In genomic region chr17:40818343-40818732, GRCh38 we compare ENCODE assay signal across 9 cellular contexts. TPM values are rescaled to one million over a fixed set of nuclear protein-coding genes. Genes with fewer than 3 reads are reported as not detected.
DNase-seq lines count a peak whose midpoint lies in the region; ATAC-seq and TF ChIP-seq lines count a peak whose summit lies in the region.
"Had no signal": no experiment of that assay in that cellular context is flagged by ENCODE, and none has a peak within 500 bp of the region (broad histone marks: within the 10 kb centered on the region; RNA-seq: fewer than 3 reads in every experiment).

No MANE protein-coding gene starts in this region.

- peaks cover 25% of the 10 kb centered on the region for H3K9me3 Mint-ChIP-seq in activated CD4-positive, alpha-beta T cell treated with anti-CD3 and anti-CD28 coated beads, Interleukin-2, amount 10 ng/mL, durations not matched to agents 24 days and 14 days

- H3K4me1 ChIP-seq in thoracic aorta (ENCODE audit: control insufficient read depth in 1 of 2, low read depth in 2 of 2) = peaks cover 8 to 44% of the 10 kb centered on the region in 2 donors

- no peaks in the 10 kb centered on the region for H3K9me3 ChIP-seq in thoracic aorta

- ATAC-seq in thoracic aorta (ENCODE audit: insufficient number of reproducible peaks, low FRiP score, low read depth) (no peak), GM18868 (IDR thresholded peaks at IDR 0.05; ENCODE audit: unreplicated experiment) (no peak)

- TF ChIP-seq CTCF in thoracic aorta (IDR thresholded peaks at IDR 0.05) = no peak

- H3K27me3 Mint-ChIP-seq in activated CD4-positive, alpha-beta T cell treated with anti-CD3 and anti-CD28 coated beads, Interleukin-2, amount 10 ng/mL, durations not matched to agents 24 days and 14 days = peaks cover 19% of the 10 kb centered on the region

- peak overlapping the region; percentile 77 for H3K27ac ChIP-seq in adipose tissue (ENCODE audit: low read depth, low read length)
- H3K27ac ChIP-seq in layer of hippocampus (ENCODE audit: low read depth, low read length) = peak overlapping the region; percentile 83
- peak overlapping the region; percentile 80 to 89 for H3K27ac ChIP-seq in thoracic aorta

- H3K4me3 Mint-ChIP-seq in activated CD4-positive, alpha-beta T cell treated with anti-CD3 and anti-CD28 coated beads, Interleukin-2, amount 10 ng/mL, durations not matched to agents 24 days and 14 days = peak overlapping the region; percentile 89

- H3K36me3 ChIP-seq in thoracic aorta = peaks cover 4% of the 10 kb centered on the region

- peaks cover 12% of the 10 kb centered on the region for H3K4me1 Mint-ChIP-seq in activated CD4-positive, alpha-beta T cell treated with anti-CD3 and anti-CD28 coated beads, Interleukin-2, amount 10 ng/mL, durations not matched to agents 24 days and 14 days

- peak overlapping the region; percentile 89 for H3K27ac Mint-ChIP-seq in activated CD4-positive, alpha-beta T cell treated with anti-CD3 and anti-CD28 coated beads, Interleukin-2, amount 10 ng/mL, durations not matched to agents 24 days and 14 days

- intact Hi-C loops in activated CD4-positive, alpha-beta T cell treated with anti-CD3 and anti-CD28 coated beads, Interleukin-2, amount 10 ng/mL, durations not matched to agents 24 days and 14 days (cut with micrococcal nuclease) = loop anchor here (5.0 kb wide), 1 partner anchor 196 kb away; no protein-coding TSS in a partner anchor

- 14 to 22% (median 17%) methylated on average over 7 of the region's 7 CpGs for WGBS in adipose tissue, 3 donors

- H3K4me3 ChIP-seq in thoracic aorta = peak overlapping the region; percentile 81

- H3K36me3 Mint-ChIP-seq in activated CD4-positive, alpha-beta T cell treated with anti-CD3 and anti-CD28 coated beads, Interleukin-2, amount 10 ng/mL, durations not matched to agents 24 days and 14 days (ENCODE audit: low read depth) = peaks cover 26% of the 10 kb centered on the region

- H3K27me3 ChIP-seq in layer of hippocampus (ENCODE audit: control insufficient read depth, insufficient read depth, low read length) (no peaks in the 10 kb centered on the region), thoracic aorta (replicated peaks; ENCODE audit: insufficient read depth) (no peaks in the 10 kb centered on the region)

- DNase-seq in activated CD4-positive, alpha-beta T cell treated with anti-CD3 and anti-CD28 coated beads, Interleukin-2, amount 10 ng/mL, durations not matched to agents 24 days and 14 days = no peak
- DNase-seq in activated CD4-positive, alpha-beta T cell treated with anti-CD3 and anti-CD28 coated beads, Interleukin-2, amount 50 U/mL, for 1 hour = no peak
- DNase-seq in thoracic aorta (ENCODE audit: low spot score) = no peak
- no peak for DNase-seq in Kasumi-1 (lab: John Stamatoyannopoulos, UW)
- DNase-seq in NCI-H2107 (lab: John Stamatoyannopoulos, UW) = no peak

RNA-seq across cellular contexts. Expression of gene KRT10, which starts 4.1 kb away (rescaled TPM):
- total RNA-seq in activated CD4-positive, alpha-beta T cell treated with anti-CD3 and anti-CD28 coated beads, Interleukin-2, amount 10 ng/mL, durations not matched to agents 24 days and 14 days = 26.4 and 27.8 TPM in 2 replicates
- 10 to 100 TPM; 18.1 to 46.3 (median 35.0) TPM for polyA plus RNA-seq in adipose tissue
- total RNA-seq in thoracic aorta = 10 to 100 TPM in 1 of 2 donors, 1 to 10 TPM in 1; 2.3 to 13.5 TPM

RNA-seq across cellular contexts. Expression of gene KRT28, which starts 18.6 kb away (rescaled TPM):
- total RNA-seq in activated CD4-positive, alpha-beta T cell treated with anti-CD3 and anti-CD28 coated beads, Interleukin-2, amount 10 ng/mL, durations not matched to agents 24 days and 14 days = not detected in 2 replicates
- not detected for polyA plus RNA-seq in adipose tissue
- total RNA-seq in thoracic aorta = not detected
- total RNA-seq: Daoy had no signal

RNA-seq across cellular contexts. Expression of gene KRT27, which starts 36.0 kb away (rescaled TPM):
- not detected in 2 replicates for total RNA-seq in activated CD4-positive, alpha-beta T cell treated with anti-CD3 and anti-CD28 coated beads, Interleukin-2, amount 10 ng/mL, durations not matched to agents 24 days and 14 days
- polyA plus RNA-seq in adipose tissue = 1 to 10 TPM in 1 of 3 donors, under 1 TPM in 1, not detected in 1; 0.15 to 2.9 TPM
- total RNA-seq in thoracic aorta = not detected
- total RNA-seq: Daoy had no signal

RNA-seq across cellular contexts. Expression of gene KRT26, which starts 46.3 kb away (rescaled TPM):
- not detected in 2 replicates for total RNA-seq in activated CD4-positive, alpha-beta T cell treated with anti-CD3 and anti-CD28 coated beads, Interleukin-2, amount 10 ng/mL, durations not matched to agents 24 days and 14 days
- polyA plus RNA-seq in adipose tissue = not detected
- not detected for total RNA-seq in thoracic aorta
- total RNA-seq: Daoy had no signal

RNA-seq across cellular contexts. Expression of gene KRT12, which starts 48.7 kb away (rescaled TPM):
- total RNA-seq in activated CD4-positive, alpha-beta T cell treated with anti-CD3 and anti-CD28 coated beads, Interleukin-2, amount 10 ng/mL, durations not matched to agents 24 days and 14 days = not detected in 2 replicates
- not detected for polyA plus RNA-seq in adipose tissue
- not detected for total RNA-seq in thoracic aorta
- total RNA-seq: Daoy had no signal
